ENCODE assay signal across 16 cellular contexts in the genomic region with DNA sequence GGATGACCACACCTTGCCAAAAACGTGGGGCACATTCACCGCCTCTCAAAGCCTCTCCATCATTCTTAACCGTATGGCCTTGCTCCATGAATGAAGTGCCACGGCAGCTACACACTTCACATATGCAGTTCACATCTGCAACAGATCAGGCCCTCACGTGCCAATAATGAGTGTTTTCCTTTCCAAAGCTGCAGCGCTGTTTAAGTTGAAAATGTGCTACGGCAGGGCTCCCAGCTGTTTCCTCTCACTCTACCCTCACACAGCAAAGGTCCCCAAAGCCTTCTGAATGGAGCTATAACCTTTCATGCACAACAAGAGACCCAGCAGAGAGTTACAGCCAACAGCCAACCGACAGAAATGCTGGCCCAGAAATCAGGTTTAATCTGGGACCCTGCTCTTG.
A peak's percentile ranks its signal among the peaks of the same experiment; 100 is the strongest.
DNase-seq lines count a peak whose midpoint lies in the region; ATAC-seq and TF ChIP-seq lines count a peak whose summit lies in the region.
"Had no signal": no experiment of that assay in that cellular context is flagged by ENCODE, and none has a peak within 500 bp of the region (broad histone marks: within the 10 kb centered on the region; RNA-seq: fewer than 3 reads in every experiment).

No MANE protein-coding gene starts in this region.

- H3K27me3 ChIP-seq in liver (ENCODE audit: control insufficient read depth in 4 of 4, insufficient read depth in 4 of 4, low read length in 3 of 4): no peaks in the 10 kb centered on the region
- no peaks in the 10 kb centered on the region for H3K27me3 ChIP-seq in right lobe of liver
- H3K27me3 ChIP-seq: left lung had no signal

- 77% methylated on average over 8 of the region's 8 CpGs for WGBS in liver
- 63% methylated on average over 7 of the region's 8 CpGs for WGBS in right lobe of liver (ENCODE audit: insufficient coverage, low coverage, low lambda C conversion rate, missing lambda C conversion rate)

- H3K4me3 ChIP-seq in liver (ENCODE audit: low read depth in 1 of 3, low read length in 3 of 3) (no peak overlapping the region), right lobe of liver (no peak overlapping the region)
- H3K4me3 ChIP-seq: left lung, skin epidermis, thoracic aorta had no signal

- H3K9me3 ChIP-seq in liver (ENCODE audit: control insufficient read depth in 4 of 4, low read length in 3 of 4) (no peaks in the 10 kb centered on the region), right lobe of liver (no peaks in the 10 kb centered on the region)
- H3K9me3 ChIP-seq: left lung, SK-N-SH, thoracic aorta had no signal

- no peak for TF ChIP-seq RAD21 in liver (IDR thresholded peaks at IDR 0.05)

- H3K9ac ChIP-seq in liver (ENCODE audit: low read depth in 1 of 2, low read length in 2 of 2): no peak overlapping the region
- H3K9ac ChIP-seq: SK-N-SH had no signal

- no peak for TF ChIP-seq CTCF in liver (IDR thresholded peaks at IDR 0.05; ENCODE audit: low read depth, low read length, missing input control)
- TF ChIP-seq CTCF in right lobe of liver (IDR thresholded peaks at IDR 0.05): no peak

- H3K4me1 ChIP-seq in liver (ENCODE audit: control insufficient read depth in 4 of 4, insufficient read depth in 4 of 4, low read length in 3 of 4): peaks cover 3 to 17% (median 14%) of the 10 kb centered on the region in 4 donors
- peaks cover 0 to 16% (median 9%) of the 10 kb centered on the region in 4 donors for H3K4me1 ChIP-seq in right lobe of liver

- no peak for TF ChIP-seq POLR2A in right lobe of liver (IDR thresholded peaks at IDR 0.05)

- ATAC-seq in right lobe of liver (no peak), HG02759 (IDR thresholded peaks at IDR 0.05; ENCODE audit: unreplicated experiment) (no peak), esophagus mucosa (no peak), GM21723 (IDR thresholded peaks at IDR 0.05; ENCODE audit: unreplicated experiment) (no peak)
- ATAC-seq: left lung had no signal

- intact Hi-C loops in right lobe of liver (cut with DNase I): no loop called here

- peaks cover 0 to 21% (median 10%) of the 10 kb centered on the region in 4 donors for H3K36me3 ChIP-seq in liver (ENCODE audit: control insufficient read depth in 4 of 4, insufficient read depth in 3 of 4, low read depth in 1 of 4, low read length in 3 of 4)
- peaks cover 0 to 13% (median 0%) of the 10 kb centered on the region in 4 donors for H3K36me3 ChIP-seq in right lobe of liver
- H3K36me3 ChIP-seq: thoracic aorta had no signal

- DNase-seq in right lobe of liver (no peak), NCI-H1092 (lab: John Stamatoyannopoulos, UW) (peak; percentile 59), fibroblast of the conjunctiva (ENCODE audit: low read depth) (peak; percentile 33)
- no peak for DNase-seq in activated CD4-positive, CD25-positive, alpha-beta regulatory T cell treated with anti-CD3 and anti-CD28 coated beads, Interleukin-2, amount 50 U/mL, for 72 hours
- DNase-seq: cerebellar nuclear complex, GOT3, left lung, NCI-H2227 treated with DMSO at 0.1 percent for 48 hours, OCI-M1, SK-N-SH had no signal

- H3K27ac ChIP-seq in liver (ENCODE audit: low read depth in 1 of 2, low read length in 2 of 2) (no peak overlapping the region), right lobe of liver (no peak overlapping the region)
- H3K27ac ChIP-seq: thoracic aorta had no signal

TF ChIP-seq in liver, 16 proteins besides CTCF, POLR2A, EP300 and RAD21:
- TF ChIP-seq SP1 (IDR thresholded peaks at IDR 0.05) (no peak), NR2F2 (IDR thresholded peaks at IDR 0.05) (peak; percentile 22)
- TF ChIP-seq, protein P1, sequence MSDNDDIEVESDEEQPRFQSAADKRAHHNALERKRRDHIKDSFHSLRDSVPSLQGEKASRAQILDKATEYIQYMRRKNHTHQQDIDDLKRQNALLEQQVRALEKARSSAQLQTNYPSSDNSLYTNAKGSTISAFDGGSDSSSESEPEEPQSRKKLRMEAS (IDR thresholded peaks at IDR 0.05): no peak

Comparison
In these comparisons a context has a peak if more than half of its experiments do, and no peak if none do; other contexts are left out.
1. DNase-seq: peak in NCI-H1092 (single experiment) and fibroblast of the conjunctiva (single experiment); none in right lobe of liver (0 of 3) and activated CD4-positive, CD25-positive, alpha-beta regulatory T cell treated with anti-CD3 and anti-CD28 coated beads, Interleukin-2, amount 50 U/mL, for 72 hours (single experiment).